ENCODE assay signal across 1 cellular context in genomic region chr6:85966859-85967258, GRCh38.
TF ChIP-seq lines count a peak whose summit lies in the region.

No MANE protein-coding gene starts in this region.

TF ChIP-seq in GM23338, 12 proteins besides CTCF, POLR2A, EP300 and RAD21 (continued from another document):
- TF ChIP-seq, protein P1, sequence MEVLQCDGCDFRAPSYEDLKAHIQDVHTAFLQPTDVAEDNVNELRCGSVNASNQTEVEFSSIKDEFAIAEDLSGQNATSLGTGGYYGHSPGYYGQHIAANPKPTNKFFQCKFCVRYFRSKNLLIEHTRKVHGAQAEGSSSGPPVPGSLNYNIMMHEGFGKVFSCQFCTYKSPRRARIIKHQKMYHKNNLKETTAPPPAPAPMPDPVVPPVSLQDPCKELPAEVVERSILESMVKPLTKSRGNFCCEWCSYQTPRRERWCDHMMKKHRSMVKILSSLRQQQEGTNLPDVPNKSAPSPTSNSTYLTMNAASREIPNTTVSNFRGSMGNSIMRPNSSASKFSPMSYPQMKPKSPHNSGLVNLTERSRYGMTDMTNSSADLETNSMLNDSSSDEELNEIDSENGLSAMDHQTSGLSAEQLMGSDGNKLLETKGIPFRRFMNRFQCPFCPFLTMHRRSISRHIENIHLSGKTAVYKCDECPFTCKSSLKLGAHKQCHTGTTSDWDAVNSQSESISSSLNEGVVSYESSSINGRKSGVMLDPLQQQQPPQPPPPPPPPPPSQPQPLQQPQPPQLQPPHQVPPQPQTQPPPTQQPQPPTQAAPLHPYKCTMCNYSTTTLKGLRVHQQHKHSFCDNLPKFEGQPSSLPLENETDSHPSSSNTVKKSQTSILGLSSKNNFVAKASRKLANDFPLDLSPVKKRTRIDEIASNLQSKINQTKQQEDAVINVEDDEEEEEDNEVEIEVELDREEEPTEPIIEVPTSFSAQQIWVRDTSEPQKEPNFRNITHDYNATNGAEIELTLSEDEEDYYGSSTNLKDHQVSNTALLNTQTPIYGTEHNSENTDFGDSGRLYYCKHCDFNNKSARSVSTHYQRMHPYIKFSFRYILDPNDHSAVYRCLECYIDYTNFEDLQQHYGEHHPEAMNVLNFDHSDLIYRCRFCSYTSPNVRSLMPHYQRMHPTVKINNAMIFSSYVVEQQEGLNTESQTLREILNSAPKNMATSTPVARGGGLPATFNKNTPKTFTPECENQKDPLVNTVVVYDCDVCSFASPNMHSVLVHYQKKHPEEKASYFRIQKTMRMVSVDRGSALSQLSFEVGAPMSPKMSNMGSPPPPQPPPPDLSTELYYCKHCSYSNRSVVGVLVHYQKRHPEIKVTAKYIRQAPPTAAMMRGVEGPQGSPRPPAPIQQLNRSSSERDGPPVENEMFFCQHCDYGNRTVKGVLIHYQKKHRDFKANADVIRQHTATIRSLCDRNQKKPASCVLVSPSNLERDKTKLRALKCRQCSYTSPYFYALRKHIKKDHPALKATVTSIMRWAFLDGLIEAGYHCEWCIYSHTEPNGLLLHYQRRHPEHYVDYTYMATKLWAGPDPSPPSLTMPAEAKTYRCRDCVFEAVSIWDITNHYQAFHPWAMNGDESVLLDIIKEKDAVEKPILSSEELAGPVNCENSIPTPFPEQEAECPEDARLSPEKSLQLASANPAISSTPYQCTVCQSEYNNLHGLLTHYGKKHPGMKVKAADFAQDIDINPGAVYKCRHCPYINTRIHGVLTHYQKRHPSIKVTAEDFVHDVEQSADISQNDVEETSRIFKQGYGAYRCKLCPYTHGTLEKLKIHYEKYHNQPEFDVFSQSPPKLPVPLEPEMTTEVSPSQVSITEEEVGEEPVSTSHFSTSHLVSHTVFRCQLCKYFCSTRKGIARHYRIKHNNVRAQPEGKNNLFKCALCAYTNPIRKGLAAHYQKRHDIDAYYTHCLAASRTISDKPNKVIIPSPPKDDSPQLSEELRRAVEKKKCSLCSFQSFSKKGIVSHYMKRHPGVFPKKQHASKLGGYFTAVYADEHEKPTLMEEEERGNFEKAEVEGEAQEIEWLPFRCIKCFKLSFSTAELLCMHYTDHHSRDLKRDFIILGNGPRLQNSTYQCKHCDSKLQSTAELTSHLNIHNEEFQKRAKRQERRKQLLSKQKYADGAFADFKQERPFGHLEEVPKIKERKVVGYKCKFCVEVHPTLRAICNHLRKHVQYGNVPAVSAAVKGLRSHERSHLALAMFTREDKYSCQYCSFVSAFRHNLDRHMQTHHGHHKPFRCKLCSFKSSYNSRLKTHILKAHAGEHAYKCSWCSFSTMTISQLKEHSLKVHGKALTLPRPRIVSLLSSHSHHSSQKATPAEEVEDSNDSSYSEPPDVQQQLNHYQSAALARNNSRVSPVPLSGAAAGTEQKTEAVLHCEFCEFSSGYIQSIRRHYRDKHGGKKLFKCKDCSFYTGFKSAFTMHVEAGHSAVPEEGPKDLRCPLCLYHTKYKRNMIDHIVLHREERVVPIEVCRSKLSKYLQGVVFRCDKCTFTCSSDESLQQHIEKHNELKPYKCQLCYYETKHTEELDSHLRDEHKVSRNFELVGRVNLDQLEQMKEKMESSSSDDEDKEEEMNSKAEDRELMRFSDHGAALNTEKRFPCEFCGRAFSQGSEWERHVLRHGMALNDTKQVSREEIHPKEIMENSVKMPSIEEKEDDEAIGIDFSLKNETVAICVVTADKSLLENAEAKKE (CRISPR knock-in tag; IDR thresholded peaks at IDR 0.05): no peak
- TF ChIP-seq POLR2AphosphoS5 (IDR thresholded peaks at IDR 0.05; ENCODE audit: low read depth) (no peak), CREB1 (CRISPR knock-in tag; IDR thresholded peaks at IDR 0.05; ENCODE audit: low read depth) (no peak), ZNF331 (CRISPR knock-in tag; IDR thresholded peaks at IDR 0.05; ENCODE audit: low read depth) (no peak), NANOG (IDR thresholded peaks at IDR 0.05; ENCODE audit: borderline replicate concordance) (no peak), EZH2phosphoT487 (IDR thresholded peaks at IDR 0.05; ENCODE audit: unreplicated experiment) (no peak), EZH2 (IDR thresholded peaks at IDR 0.05; ENCODE audit: low read depth, unreplicated experiment) (no peak), ZNF114 (CRISPR knock-in tag; IDR thresholded peaks at IDR 0.05) (no peak)
- TF ChIP-seq, protein P2, sequence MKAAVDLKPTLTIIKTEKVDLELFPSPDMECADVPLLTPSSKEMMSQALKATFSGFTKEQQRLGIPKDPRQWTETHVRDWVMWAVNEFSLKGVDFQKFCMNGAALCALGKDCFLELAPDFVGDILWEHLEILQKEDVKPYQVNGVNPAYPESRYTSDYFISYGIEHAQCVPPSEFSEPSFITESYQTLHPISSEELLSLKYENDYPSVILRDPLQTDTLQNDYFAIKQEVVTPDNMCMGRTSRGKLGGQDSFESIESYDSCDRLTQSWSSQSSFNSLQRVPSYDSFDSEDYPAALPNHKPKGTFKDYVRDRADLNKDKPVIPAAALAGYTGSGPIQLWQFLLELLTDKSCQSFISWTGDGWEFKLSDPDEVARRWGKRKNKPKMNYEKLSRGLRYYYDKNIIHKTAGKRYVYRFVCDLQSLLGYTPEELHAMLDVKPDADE (IDR thresholded peaks at IDR 0.05): no peak
